8 cellular contexts compared by ENCODE assay signal in the genomic region with DNA sequence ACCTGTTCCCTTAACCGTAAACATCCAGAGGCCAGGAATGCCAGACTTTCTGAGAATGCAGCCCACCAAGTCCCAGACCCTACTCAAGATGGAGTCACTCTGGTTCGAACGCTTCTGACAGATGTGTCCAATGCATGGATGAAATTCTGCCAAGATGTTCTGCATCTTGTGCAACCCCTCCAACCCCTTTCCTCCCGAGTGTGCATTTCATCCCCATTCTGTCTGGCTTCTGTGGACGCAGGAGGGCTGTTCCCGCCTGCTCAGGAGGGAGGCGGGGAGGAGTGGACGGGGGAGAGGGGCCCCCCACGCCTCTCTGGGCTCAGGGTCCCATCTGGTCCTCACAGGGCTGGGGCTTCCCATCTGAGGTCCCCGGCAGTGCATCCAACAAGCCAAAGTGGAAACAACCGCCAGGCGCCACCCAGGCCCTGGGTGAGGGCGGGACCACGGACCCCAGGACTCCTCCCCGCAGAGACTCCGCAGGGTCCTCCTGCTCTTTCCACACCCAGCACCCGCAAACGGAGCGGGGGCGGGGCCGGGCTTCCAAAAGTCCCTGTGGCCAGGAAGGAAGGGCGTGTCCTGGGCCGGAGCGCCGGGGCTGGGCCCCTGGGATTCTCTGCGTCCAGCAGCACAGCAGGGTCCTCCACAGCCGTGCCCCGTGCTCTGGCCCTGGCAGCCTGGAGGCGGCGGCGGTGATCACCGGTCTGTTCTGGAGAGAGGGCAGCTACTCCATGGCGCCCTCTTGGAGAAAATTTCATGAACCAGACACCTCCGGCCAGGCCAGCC. TPM values are rescaled to one million over a fixed set of nuclear protein-coding genes. Genes with fewer than 3 reads are reported as not detected.
A peak's percentile ranks its signal among the peaks of the same experiment; 100 is the strongest.
DNase-seq lines count a peak whose midpoint lies in the region; ATAC-seq and TF ChIP-seq lines count a peak whose summit lies in the region.

No MANE protein-coding gene starts in this region.

- peaks cover 6 to 22% of the 10 kb centered on the region in 2 donors for H3K36me3 ChIP-seq in psoas muscle (ENCODE audit: insufficient read depth in 1 of 2, low read depth in 1 of 2)

- no peak overlapping the region for H3K27ac ChIP-seq in psoas muscle

- H3K4me3 Mint-ChIP-seq in activated naive CD4-positive, alpha-beta T cell treated with anti-CD3 and anti-CD28 coated beads, Interleukin-2, amount 50 U/mL, for 24 hours: peak overlapping the region; percentile 79

- ATAC-seq in HG03039 (IDR thresholded peaks at IDR 0.05; ENCODE audit: unreplicated experiment) (peak; percentile 45), psoas muscle (peak; percentile 37 to 73 (median 70)), GM21576 (IDR thresholded peaks at IDR 0.05; ENCODE audit: unreplicated experiment) (no peak)

- H3K27ac Mint-ChIP-seq in activated naive CD4-positive, alpha-beta T cell treated with anti-CD3 and anti-CD28 coated beads, Interleukin-2, amount 50 U/mL, for 24 hours: no peak overlapping the region

- no peaks in the 10 kb centered on the region for H3K27me3 Mint-ChIP-seq in activated naive CD4-positive, alpha-beta T cell treated with anti-CD3 and anti-CD28 coated beads, Interleukin-2, amount 50 U/mL, for 24 hours

- no peaks in the 10 kb centered on the region for H3K9me3 ChIP-seq in psoas muscle

- H3K36me3 Mint-ChIP-seq in activated naive CD4-positive, alpha-beta T cell treated with anti-CD3 and anti-CD28 coated beads, Interleukin-2, amount 50 U/mL, for 24 hours: no peaks in the 10 kb centered on the region

- peak; percentile 29 for TF ChIP-seq CTCF in psoas muscle (IDR thresholded peaks at IDR 0.05)

- peaks cover 19% of the 10 kb centered on the region for H3K4me1 Mint-ChIP-seq in activated naive CD4-positive, alpha-beta T cell treated with anti-CD3 and anti-CD28 coated beads, Interleukin-2, amount 50 U/mL, for 24 hours

- peaks cover 10% of the 10 kb centered on the region for H3K4me1 ChIP-seq in psoas muscle

- no peaks in the 10 kb centered on the region for H3K9me3 Mint-ChIP-seq in activated naive CD4-positive, alpha-beta T cell treated with anti-CD3 and anti-CD28 coated beads, Interleukin-2, amount 50 U/mL, for 24 hours

- DNase-seq in Daoy (ENCODE audit: low read depth): peak; percentile 74
- DNase-seq in RKO (ENCODE audit: low spot score): peak; percentile 32
- peak; percentile 87 for DNase-seq in cardiac septum (ENCODE audit: low spot score)
- peak; percentile 77 to 81 for DNase-seq in psoas muscle
- DNase-seq in NCI-H446 (lab: John Stamatoyannopoulos, UW): no peak

- H3K27me3 ChIP-seq in psoas muscle (ENCODE audit: insufficient read depth in 3 of 3, low read length in 2 of 3): peaks cover 0 to 35% (median 0%) of the 10 kb centered on the region in 3 donors

- intact Hi-C loops in cardiac septum (cut with DNase I) (no loop called here), psoas muscle (cut with DNase I) (no loop called here)

- 4 to 7% (median 6%) methylated on average over 33 to 34 of the region's 34 CpGs for WGBS in psoas muscle, 3 donors

- H3K4me3 ChIP-seq in psoas muscle: peak overlapping the region; percentile 50

RNA-seq across cellular contexts. Expression of a gene that starts 27.7 kb away (rescaled TPM):
- 98.9 and 125 TPM in 2 replicates for total RNA-seq in Daoy (2014; rRNA removed; shearing (Covaris generic))
- total RNA-seq in cardiac septum (66.0 TPM), psoas muscle (10 to 100 TPM; 50.2 to 78.7 (median 65.6) TPM)
- 10 to 100 TPM; 38.6 to 86.6 (median 58.7) TPM for polyA plus RNA-seq in psoas muscle

RNA-seq across cellular contexts. Expression of a gene that starts 27.9 kb away (rescaled TPM):
- total RNA-seq in Daoy (2014; rRNA removed; shearing (Covaris generic)): 321 and 333 TPM in 2 replicates
- total RNA-seq in cardiac septum: 194 TPM
- total RNA-seq in psoas muscle: 10 to 100 TPM; 49.6 to 72.1 (median 66.5) TPM
- polyA plus RNA-seq in psoas muscle: 100 to 1,000 TPM in 1 of 3 donors, 10 to 100 TPM in 2; 57.1 to 108 (median 69.3) TPM

RNA-seq across cellular contexts. Expression of a gene that starts 44.0 kb away (rescaled TPM):
- total RNA-seq in Daoy (2014; rRNA removed; shearing (Covaris generic)): 90.1 and 152 TPM in 2 replicates
- 69.7 TPM for total RNA-seq in cardiac septum
- total RNA-seq in psoas muscle: 10 to 100 TPM; 64.9 to 93.8 (median 81.7) TPM
- polyA plus RNA-seq in psoas muscle: 10 to 100 TPM; 39.0 to 72.8 (median 55.3) TPM

Comparison
In these comparisons a context has a peak if more than half of its experiments do, and no peak if none do; other contexts are left out.
1. DNase-seq: peak in Daoy (single experiment), RKO (single experiment), cardiac septum (single experiment) and psoas muscle (2 of 2); none in NCI-H446 (0 of 2).